In the genomic region with DNA sequence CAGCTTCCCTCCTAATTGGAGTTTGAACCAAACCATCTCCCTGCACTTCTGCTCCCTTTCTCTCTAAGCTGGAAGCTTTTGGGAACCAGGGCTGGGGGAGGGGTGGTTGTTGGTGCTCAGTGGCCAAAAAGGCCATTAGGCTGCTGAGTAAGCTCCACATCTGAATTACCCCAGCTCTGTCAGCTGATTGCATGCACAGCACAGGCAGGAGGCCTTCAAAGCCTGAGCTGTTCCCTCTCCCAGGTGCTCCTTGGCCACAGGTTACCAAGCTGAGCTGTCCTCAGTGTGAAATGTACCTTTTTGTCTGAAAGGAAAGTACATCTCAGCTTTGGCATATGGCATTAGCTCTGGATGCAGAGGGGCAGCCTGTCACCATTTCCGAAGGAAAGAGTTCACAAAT, we compare ENCODE assay signal across 10 cellular contexts. TPM values are rescaled to one million over a fixed set of nuclear protein-coding genes. Genes with fewer than 3 reads are reported as not detected.
DNase-seq lines count a peak whose midpoint lies in the region; ATAC-seq, FAIRE-seq and TF ChIP-seq lines count a peak whose summit lies in the region.
"Had no signal": no experiment of that assay in that cellular context is flagged by ENCODE, and none has a peak within 500 bp of the region (broad histone marks: within the 10 kb centered on the region; RNA-seq: fewer than 3 reads in every experiment).

No MANE protein-coding gene starts in this region.

- no peaks in the 10 kb centered on the region for H3K27me3 ChIP-seq in NT2/D1 (ENCODE audit: insufficient read depth, insufficient read length)
- H3K27me3 ChIP-seq: heart right ventricle had no signal

- H3K27me3 Mint-ChIP-seq in progenitor cell of endocrine pancreas: peaks cover 3% of the 10 kb centered on the region
- no peaks in the 10 kb centered on the region for H3K27me3 Mint-ChIP-seq in activated naive CD4-positive, alpha-beta T cell treated with anti-CD3 and anti-CD28 coated beads for 36 hours (ENCODE audit: low read depth)
- peaks cover 7% of the 10 kb centered on the region for H3K27me3 Mint-ChIP-seq in HFFc6 (ENCODE audit: insufficient read depth)
- H3K27me3 Mint-ChIP-seq: activated CD4-positive, alpha-beta memory T cell treated with anti-CD3 and anti-CD28 coated beads for 36 hours had no signal

- H3K4me1 ChIP-seq in NT2/D1 (ENCODE audit: insufficient read depth, insufficient read length): peaks cover 13% of the 10 kb centered on the region

- no peak overlapping the region for H3K9ac ChIP-seq in NT2/D1 (ENCODE audit: insufficient read length, low read depth)

- CTCF ChIA-PET in activated naive CD4-positive, alpha-beta T cell treated with anti-CD3 and anti-CD28 coated beads for 36 hours (lab: Charles Lee): interaction anchor here (0.6 to 2.6 kb wide), 8 partner anchors 10 to 78 kb away, joined by 3 to 14 read pairs (median 4); partner anchors contain the start of gene TBX21

- peak overlapping the region; percentile 53 for H3K27ac Mint-ChIP-seq in progenitor cell of endocrine pancreas
- H3K27ac Mint-ChIP-seq in activated naive CD4-positive, alpha-beta T cell treated with anti-CD3 and anti-CD28 coated beads for 36 hours: no peak overlapping the region
- H3K27ac Mint-ChIP-seq in HFFc6: no peak overlapping the region

- no peak for TF ChIP-seq POLR2A in GM12891 (IDR thresholded peaks at IDR 0.05; ENCODE audit: low read depth, low read length)

- H3K36me3 ChIP-seq in NT2/D1 (ENCODE audit: insufficient read depth, insufficient read length, low read length): peaks cover 25% of the 10 kb centered on the region

- H3K9me3 Mint-ChIP-seq in progenitor cell of endocrine pancreas (ENCODE audit: low read depth) (no peaks in the 10 kb centered on the region), HFFc6 (no peaks in the 10 kb centered on the region)
- no peaks in the 10 kb centered on the region for H3K9me3 Mint-ChIP-seq in activated naive CD4-positive, alpha-beta T cell treated with anti-CD3 and anti-CD28 coated beads for 36 hours
- H3K9me3 Mint-ChIP-seq: activated CD4-positive, alpha-beta memory T cell treated with anti-CD3 and anti-CD28 coated beads for 36 hours had no signal

- no peak overlapping the region for H3K4me3 Mint-ChIP-seq in progenitor cell of endocrine pancreas (ENCODE audit: low read depth)
- H3K4me3 Mint-ChIP-seq in activated naive CD4-positive, alpha-beta T cell treated with anti-CD3 and anti-CD28 coated beads for 36 hours: no peak overlapping the region
- H3K4me3 Mint-ChIP-seq in HFFc6: no peak overlapping the region
- H3K4me3 Mint-ChIP-seq: activated CD4-positive, alpha-beta memory T cell treated with anti-CD3 and anti-CD28 coated beads for 36 hours had no signal

- H3K4me1 Mint-ChIP-seq in progenitor cell of endocrine pancreas (ENCODE audit: low read depth): peaks cover 14% of the 10 kb centered on the region
- peaks cover 31% of the 10 kb centered on the region for H3K4me1 Mint-ChIP-seq in activated naive CD4-positive, alpha-beta T cell treated with anti-CD3 and anti-CD28 coated beads for 36 hours (ENCODE audit: low read depth)
- H3K4me1 Mint-ChIP-seq in HFFc6 (ENCODE audit: low read depth): peaks cover 60% of the 10 kb centered on the region

- H3K4me3 ChIP-seq in NT2/D1 (ENCODE audit: insufficient read length, low read depth): no peak overlapping the region
- H3K4me3 ChIP-seq: heart right ventricle had no signal

- intact Hi-C loops in activated naive CD4-positive, alpha-beta T cell treated with anti-CD3 and anti-CD28 coated beads for 36 hours (cut with micrococcal nuclease): no loop called here

- no peak for DNase-seq in GM12891 (ENCODE audit: insufficient read length, low spot score)
- DNase-seq in NT2/D1 (ENCODE audit: low read depth, low spot score): peak; percentile 38
- peak; percentile 51 for DNase-seq in fibroblast of peridontal ligament (ENCODE audit: extremely low read depth)
- DNase-seq in progenitor cell of endocrine pancreas (ENCODE audit: low spot score, unreplicated experiment): no peak
- DNase-seq in activated naive CD4-positive, alpha-beta T cell treated with anti-CD3 and anti-CD28 coated beads for 36 hours: no peak
- DNase-seq in HFFc6: no peak
- DNase-seq: activated CD4-positive, alpha-beta memory T cell treated with anti-CD3 and anti-CD28 coated beads for 36 hours; heart right ventricle; NCI-H1436 treated with DMSO at 0.1 percent for 48 hours had no signal

- peaks cover 22% of the 10 kb centered on the region for H3K36me3 Mint-ChIP-seq in progenitor cell of endocrine pancreas (ENCODE audit: insufficient read depth)
- H3K36me3 Mint-ChIP-seq in activated naive CD4-positive, alpha-beta T cell treated with anti-CD3 and anti-CD28 coated beads for 36 hours (ENCODE audit: low read depth): peaks cover 25% of the 10 kb centered on the region
- peaks cover 41% of the 10 kb centered on the region for H3K36me3 Mint-ChIP-seq in HFFc6 (ENCODE audit: low read depth)

- FAIRE-seq in GM12891 (lab: Jason Lieb, UNC): no peak

- TF ChIP-seq CTCF in progenitor cell of endocrine pancreas (IDR thresholded peaks at IDR 0.05; ENCODE audit: unreplicated experiment) (no peak), HFFc6 (IDR thresholded peaks at IDR 0.05) (no peak)

- ATAC-seq in HG03097 (IDR thresholded peaks at IDR 0.05; ENCODE audit: low FRiP score, unreplicated experiment): no peak

- H3K9me3 ChIP-seq in NT2/D1 (ENCODE audit: insufficient read depth, low read length): no peaks in the 10 kb centered on the region
- H3K9me3 ChIP-seq: heart right ventricle had no signal

TF ChIP-seq in GM12891, 5 proteins besides CTCF, POLR2A, EP300 and RAD21:
- TF ChIP-seq POU2F2 (IDR thresholded peaks at IDR 0.05; ENCODE audit: low read depth, low read length) (no peak), TAF1 (IDR thresholded peaks at IDR 0.05; ENCODE audit: low read depth, low read length) (no peak), SPI1 (IDR thresholded peaks at IDR 0.05; ENCODE audit: low read depth, low read length) (no peak), PAX5 (IDR thresholded peaks at IDR 0.05; ENCODE audit: insufficient read depth, low read length, severe bottlenecking) (no peak), POLR2AphosphoS5 (IDR thresholded peaks at IDR 0.05; ENCODE audit: low read depth, low read length) (peak; percentile 31; the same call in 1 of the 2 replicates)

RNA-seq across cellular contexts. Expression of gene TBKBP1, which starts 6.2 kb away (rescaled TPM):
- 0.73 TPM for polyA plus RNA-seq in GM12891 (2012; ENCODE audit: low read depth, missing spikeins)
- 21.7 and 23.2 TPM in 2 replicates for total RNA-seq in progenitor cell of endocrine pancreas
- total RNA-seq in activated naive CD4-positive, alpha-beta T cell treated with anti-CD3 and anti-CD28 coated beads for 36 hours: 10 to 100 TPM; 19.5 to 19.7 TPM
- 1 to 10 TPM; 6.6 to 8.3 (median 7.7) TPM for total RNA-seq in HFFc6 (2021; fragmentation: NEBNext Ultra II Directional; extraction: Animal tissue kit (Norgen Biotek cat#: 25700))

RNA-seq across cellular contexts. Expression of gene KPNB1, which starts 38.0 kb away (rescaled TPM):
- 178 TPM for polyA plus RNA-seq in GM12891 (2012; ENCODE audit: low read depth, missing spikeins)
- 379 and 386 TPM in 2 replicates for total RNA-seq in progenitor cell of endocrine pancreas
- 100 to 1,000 TPM; 602 to 614 TPM for total RNA-seq in activated naive CD4-positive, alpha-beta T cell treated with anti-CD3 and anti-CD28 coated beads for 36 hours
- total RNA-seq in HFFc6 (2021; fragmentation: NEBNext Ultra II Directional; extraction: Animal tissue kit (Norgen Biotek cat#: 25700)): 100 to 1,000 TPM; 439 to 580 (median 549) TPM

RNA-seq across cellular contexts. Expression of gene TBX21, which starts 45.3 kb away (rescaled TPM):
- polyA plus RNA-seq in GM12891 (2012; ENCODE audit: low read depth, missing spikeins): 0.04 TPM
- total RNA-seq in progenitor cell of endocrine pancreas: not detected in 2 replicates
- 10 to 100 TPM; 50.6 to 52.3 TPM for total RNA-seq in activated naive CD4-positive, alpha-beta T cell treated with anti-CD3 and anti-CD28 coated beads for 36 hours
- total RNA-seq in HFFc6 (2021; fragmentation: NEBNext Ultra II Directional; extraction: Animal tissue kit (Norgen Biotek cat#: 25700)): not detected

Comparison
In these comparisons a context has a peak if more than half of its experiments do, and no peak if none do; other contexts are left out.
1. DNase-seq: peak in NT2/D1 (single experiment) and fibroblast of peridontal ligament (single experiment); none in GM12891 (single experiment), progenitor cell of endocrine pancreas (single experiment), activated naive CD4-positive, alpha-beta T cell treated with anti-CD3 and anti-CD28 coated beads for 36 hours (single experiment) and HFFc6 (single experiment).
2. RNA of gene TBX21, which starts 45.3 kb away (total RNA-seq): 50.6 to 52.3 TPM in activated naive CD4-positive, alpha-beta T cell treated with anti-CD3 and anti-CD28 coated beads for 36 hours; not detected in progenitor cell of endocrine pancreas and not detected in HFFc6; every median in the first group is over 10 times any median in the second.